ENCODE assay signal across 8 cellular contexts in the genomic region with DNA sequence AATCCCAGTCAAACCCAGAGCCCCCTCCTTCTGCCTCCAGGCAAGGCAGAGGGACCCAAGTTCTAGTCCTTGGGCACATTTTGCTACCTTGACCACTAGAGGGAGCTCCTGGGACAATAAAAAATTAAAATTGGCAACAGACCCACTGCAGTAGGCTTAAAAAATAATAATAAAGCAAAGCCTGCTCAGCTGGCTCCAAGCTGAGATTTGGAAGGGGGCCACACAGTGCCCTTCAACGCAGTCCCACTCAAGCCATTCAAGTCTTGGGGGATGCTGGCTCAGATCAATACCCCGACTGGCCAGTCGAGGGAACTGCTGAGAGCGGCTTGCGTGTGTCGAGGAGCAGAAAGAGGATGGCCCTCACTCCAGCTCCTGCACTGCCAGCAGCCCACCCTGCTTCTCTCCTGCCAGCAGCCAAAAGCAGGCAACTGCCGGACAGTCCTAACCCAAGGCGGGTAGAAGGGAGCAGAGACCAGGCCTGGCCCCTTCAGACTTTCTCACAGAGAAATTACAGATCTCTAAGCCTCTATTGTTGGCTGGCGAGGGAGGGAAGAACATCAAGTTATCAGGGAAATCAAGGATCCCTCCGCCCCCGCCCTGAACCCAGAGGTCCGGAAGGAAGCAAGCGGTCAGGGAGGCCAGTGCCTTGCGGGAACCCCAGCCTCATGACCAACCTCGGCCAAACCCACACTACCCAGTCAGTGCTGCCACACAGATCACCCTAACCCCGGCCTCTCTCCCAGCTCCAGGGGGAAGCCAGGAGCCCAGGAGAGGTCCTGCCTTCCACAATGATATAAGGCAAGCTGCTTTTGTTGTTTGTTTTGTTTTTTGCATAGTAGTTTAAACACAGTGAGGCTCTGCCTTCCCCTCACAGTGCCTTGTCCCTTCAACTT. TPM values are rescaled to one million over a fixed set of nuclear protein-coding genes. Genes with fewer than 3 reads are reported as not detected.
DNase-seq lines count a peak whose midpoint lies in the region; ATAC-seq and TF ChIP-seq lines count a peak whose summit lies in the region.

No MANE protein-coding gene starts in this region.

- H3K4me1 ChIP-seq in thoracic aorta (ENCODE audit: control insufficient read depth in 1 of 2, low read depth in 2 of 2), result peaks cover 14 to 22% of the 10 kb centered on the region in 2 donors

- peak overlapping the region; percentile 55 to 68 for H3K27ac ChIP-seq in thoracic aorta

- H3K36me3 ChIP-seq in BJ (ENCODE audit: control insufficient read depth, insufficient read depth, low read length) (peaks cover 28% of the 10 kb centered on the region), thoracic aorta (peaks cover 24% of the 10 kb centered on the region)

- H3K9me3 ChIP-seq in thoracic aorta, result no peaks in the 10 kb centered on the region

- H3K4me3 Mint-ChIP-seq in nephron progenitor cell, result no peak overlapping the region

- H3K9me3 Mint-ChIP-seq in nephron progenitor cell, result no peaks in the 10 kb centered on the region

- H3K27ac Mint-ChIP-seq in nephron progenitor cell, result no peak overlapping the region

- H3K4me3 ChIP-seq in BJ (ENCODE audit: low read depth, low read length), result no peak overlapping the region
- H3K4me3 ChIP-seq in thoracic aorta, result peak overlapping the region; percentile 28

- TF ChIP-seq CTCF in BJ (IDR thresholded peaks at IDR 0.05; ENCODE audit: insufficient read depth, low read depth, low read length), result peak; percentile 73
- peak; percentile 91 for TF ChIP-seq CTCF in nephron progenitor cell (IDR thresholded peaks at IDR 0.05)
- TF ChIP-seq CTCF in thoracic aorta (IDR thresholded peaks at IDR 0.05), result peak; percentile 89

- peaks cover 21% of the 10 kb centered on the region for H3K4me1 Mint-ChIP-seq in nephron progenitor cell

- CTCF ChIA-PET in BJ (lab: Yijun Ruan, JAX), result interaction anchor here (0.6 to 5.6 kb wide), 50 partner anchors 8 to 325 kb away, joined by 3 to 38 read pairs (median 4); a partner anchor contains a TSS

- H3K27me3 ChIP-seq in BJ (ENCODE audit: control insufficient read depth, insufficient read depth, low read length), result no peaks in the 10 kb centered on the region
- no peaks in the 10 kb centered on the region for H3K27me3 ChIP-seq in thoracic aorta (replicated peaks; ENCODE audit: insufficient read depth)

- DNase-seq in BJ (ENCODE audit: low read depth), result no peak
- peak; percentile 42 for DNase-seq in HCEC 1CT
- peak; percentile 3 for DNase-seq in OCI-M2 (lab: John Stamatoyannopoulos, UW; ENCODE audit: unreplicated experiment)
- DNase-seq in activated T-cell treated with anti-CD3 and anti-CD28 coated beads, Interleukin-2, amount 50 U/mL, for 48 hours, result peak; percentile 71 to 72
- peak; percentile 35 for DNase-seq in fibroblast of gingiva (ENCODE audit: low read depth)
- peak; percentile 54 for DNase-seq in nephron progenitor cell
- DNase-seq in thoracic aorta (ENCODE audit: low spot score), result no peak

- peaks cover 13% of the 10 kb centered on the region for H3K36me3 Mint-ChIP-seq in nephron progenitor cell (ENCODE audit: low read depth)

- POLR2A ChIA-PET in BJ (lab: Charles Lee), result interaction anchor here (0.6 kb wide), 1 partner anchor 15 kb away, joined by 3 read pairs; no protein-coding TSS in a partner anchor

- no peak for ATAC-seq in thoracic aorta (ENCODE audit: insufficient number of reproducible peaks, low FRiP score, low read depth)
- ATAC-seq in GM19467 (IDR thresholded peaks at IDR 0.05; ENCODE audit: unreplicated experiment), result no peak

- peaks cover 6% of the 10 kb centered on the region for H3K27me3 Mint-ChIP-seq in nephron progenitor cell (ENCODE audit: low read depth, poor library complexity)

RNA-seq across cellular contexts. Expression of a gene that starts 4.9 kb away (rescaled TPM):
- 18.1 and 36.6 TPM in 2 replicates for polyA plus RNA-seq in BJ (2011; rRNA removed)
- 11.5 and 18.8 TPM in 2 replicates for polyA minus RNA-seq in BJ (2011; rRNA and poly(A)+ RNA removed)
- total RNA-seq in thoracic aorta, result 10 to 100 TPM in 1 of 2 donors, 1 to 10 TPM in 1; 9.6 to 24.2 TPM

RNA-seq across cellular contexts. Expression of a gene that starts 47.8 kb away (rescaled TPM):
- not detected in 2 replicates for polyA plus RNA-seq in BJ (2011; rRNA removed)
- not detected in 2 replicates for polyA minus RNA-seq in BJ (2011; rRNA and poly(A)+ RNA removed)
- total RNA-seq in thoracic aorta, result not detected

RNA-seq across cellular contexts. Expression of a gene that starts 49.2 kb away (rescaled TPM):
- polyA plus RNA-seq in BJ (2011; rRNA removed), result 11.1 and 15.0 TPM in 2 replicates
- polyA minus RNA-seq in BJ (2011; rRNA and poly(A)+ RNA removed), result 18.4 and 24.7 TPM in 2 replicates
- 10 to 100 TPM; 24.8 to 27.7 TPM for total RNA-seq in thoracic aorta

Comparison
In these comparisons a context has a peak if more than half of its experiments do, and no peak if none do; other contexts are left out.
1. DNase-seq: peak in HCEC 1CT (single experiment), OCI-M2 (single experiment), activated T-cell treated with anti-CD3 and anti-CD28 coated beads, Interleukin-2, amount 50 U/mL, for 48 hours (2 of 2), fibroblast of gingiva (single experiment) and nephron progenitor cell (single experiment); none in BJ (single experiment) and thoracic aorta (single experiment).
2. Peak in every context shown above with its lines, with median percentiles within 50 percentile points of each other: CTCF ChIP-seq.